ENCODE assay signal across 7 cellular contexts in the genomic region with DNA sequence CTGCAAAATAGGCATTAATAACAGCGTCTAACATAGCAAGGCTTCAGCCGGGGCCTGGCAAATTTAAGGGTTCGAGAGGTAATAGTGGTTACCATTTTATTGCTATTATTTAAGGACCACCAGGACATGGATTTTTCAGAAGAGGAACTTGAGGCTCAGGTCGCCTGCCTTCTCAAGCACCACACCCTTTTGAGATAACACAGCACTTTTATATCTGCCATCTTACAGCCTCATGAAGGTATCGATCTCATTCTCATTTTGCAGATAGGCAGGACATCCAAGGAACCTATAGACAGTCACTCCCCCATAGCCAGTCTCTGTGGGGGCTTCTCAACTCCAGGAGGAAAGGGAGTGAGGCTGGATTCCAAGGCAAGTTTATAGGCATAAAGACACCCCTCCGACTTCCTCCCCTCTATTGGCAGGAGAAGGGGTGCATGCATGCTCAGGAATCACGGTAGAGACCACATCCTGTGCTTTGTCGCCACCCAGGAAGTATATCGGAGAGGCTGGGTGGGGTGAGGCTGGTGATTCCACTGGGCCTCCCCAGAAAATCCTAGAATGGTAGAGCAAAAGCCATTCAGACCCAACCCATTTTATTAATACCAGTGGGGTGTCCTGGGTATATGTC. TPM values are rescaled to one million over a fixed set of nuclear protein-coding genes. Genes with fewer than 3 reads are reported as not detected.
DNase-seq lines count a peak whose midpoint lies in the region; ATAC-seq and TF ChIP-seq lines count a peak whose summit lies in the region.

No MANE protein-coding gene starts in this region.

- ATAC-seq in GM19395 (IDR thresholded peaks at IDR 0.05; ENCODE audit: unreplicated experiment) (peak; percentile 35), left lung (no peak)
- ATAC-seq in activated T-cell treated with anti-CD3 and anti-CD28 coated beads, Interleukin-2, amount 50 U/mL, for 72 hours (replicated peaks in 1 of 2): peak in 1 of 2 donors; percentile 17

- H3K27me3 ChIP-seq in HUES6 (ENCODE audit: control insufficient read depth, insufficient read depth, low read length) (no peaks in the 10 kb centered on the region), left lung (no peaks in the 10 kb centered on the region)

- no peak for TF ChIP-seq CTCF in left lung (IDR thresholded peaks at IDR 0.05)

- H3K9me3 Mint-ChIP-seq in activated T-cell treated with anti-CD3 and anti-CD28 coated beads, Interleukin-2, amount 50 U/mL, for 72 hours: no peaks in the 10 kb centered on the region

- peak overlapping the region; percentile 98 for H3K27ac Mint-ChIP-seq in activated T-cell treated with anti-CD3 and anti-CD28 coated beads, Interleukin-2, amount 50 U/mL, for 72 hours

- H3K27ac ChIP-seq in HUES6 (ENCODE audit: low read depth, low read length): no peak overlapping the region
- H3K27ac ChIP-seq in left lung: peak overlapping the region; percentile 69 to 79
- peak overlapping the region; percentile 10 for H3K27ac ChIP-seq in substantia nigra (ENCODE audit: low read depth, low read length, poor library complexity, severe bottlenecking)

- H3K4me3 ChIP-seq in HUES6 (ENCODE audit: low read depth, low read length) (peak overlapping the region; percentile 85; the same call in 1 of the 2 replicates), left lung (peak overlapping the region; percentile 74 to 80)

- peak; percentile 54 to 61 for DNase-seq in activated T-cell treated with anti-CD3 and anti-CD28 coated beads, Interleukin-2, amount 50 U/mL, for 72 hours
- DNase-seq in left lung (no peak), substantia nigra (lab: John Stamatoyannopoulos, UW) (no peak), cerebellar nuclear complex (lab: John Stamatoyannopoulos, UW) (no peak), NCI-H526 (lab: John Stamatoyannopoulos, UW) (no peak)

- H3K4me1 Mint-ChIP-seq in activated T-cell treated with anti-CD3 and anti-CD28 coated beads, Interleukin-2, amount 50 U/mL, for 72 hours (ENCODE audit: low read depth): peaks cover 91% of the 10 kb centered on the region

- intact Hi-C loops in left lung (cut with DNase I): no loop called here

- peak overlapping the region; percentile 95 to 98 for H3K4me3 Mint-ChIP-seq in activated T-cell treated with anti-CD3 and anti-CD28 coated beads, Interleukin-2, amount 50 U/mL, for 72 hours

- H3K4me1 ChIP-seq in HUES6 (ENCODE audit: control insufficient read depth, insufficient read depth, low read length) (peaks cover 57% of the 10 kb centered on the region), left lung (peaks cover 48 to 79% of the 10 kb centered on the region in 2 donors)

- H3K9me3 ChIP-seq in HUES6 (ENCODE audit: control insufficient read depth, insufficient read depth, low read depth, low read length) (no peaks in the 10 kb centered on the region), left lung (no peaks in the 10 kb centered on the region)

- peaks cover 4 to 7% of the 10 kb centered on the region in 2 donors for H3K36me3 Mint-ChIP-seq in activated T-cell treated with anti-CD3 and anti-CD28 coated beads, Interleukin-2, amount 50 U/mL, for 72 hours (ENCODE audit: insufficient read depth in 2 of 2)

- 0 out of 2 replicates have a peak, but pooled peaks cover 2% of the 10 kb centered on the region for H3K36me3 ChIP-seq in HUES6 (ENCODE audit: control insufficient read depth, insufficient read depth, low read length)
- H3K36me3 ChIP-seq in left lung: no peaks in the 10 kb centered on the region

- H3K9ac ChIP-seq in HUES6 (ENCODE audit: low read length): peak overlapping the region; percentile 23

- no peaks in the 10 kb centered on the region for H3K27me3 Mint-ChIP-seq in activated T-cell treated with anti-CD3 and anti-CD28 coated beads, Interleukin-2, amount 50 U/mL, for 72 hours (ENCODE audit: low read depth)

RNA-seq across cellular contexts. Expression of a gene that starts 2.3 kb away (rescaled TPM):
- 100 to 1,000 TPM; 127 to 171 TPM for total RNA-seq in activated T-cell treated with anti-CD3 and anti-CD28 coated beads, Interleukin-2, amount 50 U/mL, for 72 hours
- total RNA-seq in left lung: 100 to 1,000 TPM; 188 to 198 TPM

Comparison
In these comparisons a context has a peak if more than half of its experiments do, and no peak if none do; other contexts are left out.
1. DNase-seq: peak in activated T-cell treated with anti-CD3 and anti-CD28 coated beads, Interleukin-2, amount 50 U/mL, for 72 hours (2 of 2); none in left lung (0 of 2), substantia nigra (0 of 49), cerebellar nuclear complex (0 of 2) and NCI-H526 (0 of 2).